12 cellular contexts compared by ENCODE assay signal in the genomic region with DNA sequence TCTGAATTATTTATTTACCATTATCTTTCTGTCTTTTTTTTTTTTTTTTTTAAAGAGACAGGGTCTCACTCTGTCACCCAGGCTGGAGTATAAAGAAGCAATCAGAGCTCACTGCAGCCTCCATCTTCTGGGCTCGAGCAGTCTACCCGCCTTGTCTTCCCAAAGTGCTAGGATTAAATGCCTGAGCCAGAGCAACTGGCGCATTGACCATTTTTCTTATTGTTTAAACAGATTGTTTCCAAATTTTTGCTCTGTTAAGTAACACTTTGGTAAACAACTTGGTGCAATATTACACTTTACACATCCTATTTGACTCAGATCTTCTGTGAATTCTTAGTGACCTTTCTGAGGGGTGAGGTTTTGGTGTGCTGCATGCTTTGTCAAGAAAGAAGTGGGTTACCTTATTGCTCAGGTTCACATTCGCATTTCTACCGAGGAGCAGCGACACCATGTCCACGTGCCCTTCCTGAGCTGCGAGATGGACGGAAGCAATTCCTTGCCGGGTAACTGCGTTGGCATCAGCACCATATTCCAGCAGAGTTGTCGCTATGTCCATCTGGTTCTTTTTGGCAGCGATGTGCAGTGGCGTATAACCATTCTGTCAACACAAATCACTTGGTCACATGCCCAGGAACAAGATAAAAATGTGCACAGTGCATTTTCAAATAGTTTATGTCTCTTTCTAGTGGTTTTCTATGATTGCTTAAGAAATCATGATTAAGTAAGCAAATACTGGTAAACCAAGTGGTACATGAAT.
DNase-seq lines count a peak whose midpoint lies in the region; ATAC-seq and TF ChIP-seq lines count a peak whose summit lies in the region.
"Had no signal": no experiment of that assay in that cellular context is flagged by ENCODE, and none has a peak within 500 bp of the region (broad histone marks: within the 10 kb centered on the region; RNA-seq: fewer than 3 reads in every experiment).

No MANE protein-coding gene starts in this region.

- H3K4me1 ChIP-seq in heart right ventricle (peaks cover 0 to 58% (median 25%) of the 10 kb centered on the region in 9 donors), gastrocnemius medialis (peaks cover 27 to 32% of the 10 kb centered on the region in 2 donors)

- ATAC-seq in heart right ventricle (peak; percentile 72 to 89 (median 82)), gastrocnemius medialis (peak; percentile 75 to 79), GM21619 (IDR thresholded peaks at IDR 0.05; ENCODE audit: unreplicated experiment) (no peak), HG02970 (IDR thresholded peaks at IDR 0.05; ENCODE audit: low FRiP score, unreplicated experiment) (no peak)
- ATAC-seq: HCT116 had no signal

- H3K4me3 ChIP-seq in heart right ventricle (no peak overlapping the region), gastrocnemius medialis (peak overlapping the region in 3 of 4 donors; percentile 0 to 27 (median 1))

- H3K36me3 ChIP-seq in heart right ventricle: peaks cover 0 to 34% (median 0%) of the 10 kb centered on the region in 9 donors
- H3K36me3 ChIP-seq in gastrocnemius medialis: no peaks in the 10 kb centered on the region

- intact Hi-C loops in heart right ventricle (cut with DNase I): loop anchor here in 3 of 10 donors (5.0 kb wide), 3 partner anchors 64 to 1819 kb away; no protein-coding TSS in a partner anchor
- intact Hi-C loops in gastrocnemius medialis (cut with DNase I; ENCODE audit: low total_unique reads): loop anchor here (5.0 kb wide), 1 partner anchor 69 kb away; no protein-coding TSS in a partner anchor

- no peak for TF ChIP-seq POLR2A in gastrocnemius medialis (IDR thresholded peaks at IDR 0.05)

- peak overlapping the region in 6 of 10 donors; percentile 18 to 54 (median 46) for H3K27ac ChIP-seq in heart right ventricle
- H3K27ac ChIP-seq in gastrocnemius medialis: peak overlapping the region in 3 of 4 donors; percentile 44 to 54 (median 46)

- H3K9me3 ChIP-seq in heart right ventricle (peaks cover 0 to 10% (median 0%) of the 10 kb centered on the region in 11 donors), gastrocnemius medialis (no peaks in the 10 kb centered on the region)

- DNase-seq in G401 (ENCODE audit: low spot score) (peak; percentile 100), anterior cingulate cortex (lab: John Stamatoyannopoulos, UW) (peak in 41 of 58 donors; percentile 3 to 63 (median 29)), heart right ventricle (peak; percentile 34 to 60), gastrocnemius medialis (peak; percentile 18 to 37), COLO829 (ENCODE audit: low spot score) (no peak), NCI-H2029 (lab: John Stamatoyannopoulos, UW) (no peak)
- DNase-seq: activated naive CD4-positive, alpha-beta T cell treated with Interleukin-2 at 50 U/mL for 16 hours; NCI-H1105 treated with DMSO at 0.1 percent for 48 hours; SHP77 treated with DMSO at 0.1 percent for 48 hours had no signal

- 46 to 58% methylated on average over 14 of the region's 14 CpGs for WGBS in heart right ventricle, 2 donors

- H3K27me3 ChIP-seq in heart right ventricle (no peaks in the 10 kb centered on the region), gastrocnemius medialis (no peaks in the 10 kb centered on the region)

- TF ChIP-seq CTCF in heart right ventricle (IDR thresholded peaks at IDR 0.05): no peak
- no peak for TF ChIP-seq CTCF in gastrocnemius medialis (IDR thresholded peaks at IDR 0.05 in 4 of 5, conservative IDR thresholded peaks at IDR 0.05 in 1 of 5)

- in situ Hi-C loops in G401 (cut with HindIII; ENCODE audit: low sequenced_read_pairs) (no loop called here), gastrocnemius medialis (cut with MboI; ENCODE audit: low sequenced_read_pairs in 4 of 4) (no loop called here)

Comparison
In these comparisons a context has a peak if more than half of its experiments do, and no peak if none do; other contexts are left out.
1. DNase-seq: peak in G401 (single experiment), anterior cingulate cortex (41 of 58), heart right ventricle (2 of 2) and gastrocnemius medialis (2 of 2); none in COLO829 (single experiment) and NCI-H2029 (single experiment).
2. ATAC-seq: peak in heart right ventricle (8 of 8) and gastrocnemius medialis (2 of 2); none in GM21619 (single experiment) and HG02970 (single experiment).
3. H3K4me3 ChIP-seq: peak in gastrocnemius medialis (3 of 4); none in heart right ventricle (0 of 10).